ENCODE assay signal across 3 cellular contexts in the genomic region with DNA sequence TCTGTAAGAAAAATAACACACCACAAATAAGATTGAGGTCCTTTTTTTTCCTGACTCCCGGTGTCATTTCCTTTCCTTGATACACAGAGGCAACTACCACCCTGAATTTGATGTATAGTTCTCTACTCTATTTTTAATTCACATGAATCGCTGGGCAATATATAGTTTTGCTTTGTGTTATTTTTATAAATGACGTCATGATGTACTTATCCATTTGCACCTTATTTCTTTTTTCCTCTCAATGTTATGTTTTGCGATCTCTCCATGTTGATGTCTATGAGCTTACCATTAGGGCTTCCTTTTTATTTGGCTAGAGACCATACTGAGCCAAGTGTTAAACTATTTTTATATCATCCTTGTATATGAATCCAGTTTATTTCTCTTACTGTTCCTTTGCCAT.
TF ChIP-seq lines count a peak whose summit lies in the region.

No MANE protein-coding gene starts in this region.

TF ChIP-seq in HEK293, 187 proteins besides CTCF, POLR2A, EP300 and RAD21:
- TF ChIP-seq ATF2 (tag by site-specific recombination; IDR thresholded peaks at IDR 0.05; ENCODE audit: low read depth) = 0 out of 2 replicates have a peak, but pooled peaks have one; percentile 40
- no peak for TF ChIP-seq ZFP41 (tag by site-specific recombination; IDR thresholded peaks at IDR 0.05; ENCODE audit: borderline replicate concordance)
- no peak for TF ChIP-seq ZNF555 (tag by site-specific recombination; conservative IDR thresholded peaks at IDR 0.05)
- no peak for TF ChIP-seq MZF1 (tag by site-specific recombination; IDR thresholded peaks at IDR 0.05; ENCODE audit: borderline replicate concordance)
- TF ChIP-seq BCL11A (tag by site-specific recombination; IDR thresholded peaks at IDR 0.05; ENCODE audit: low read depth) = no peak
- no peak for TF ChIP-seq ZNF677 (tag by site-specific recombination; IDR thresholded peaks at IDR 0.05)
- TF ChIP-seq, protein P1, sequence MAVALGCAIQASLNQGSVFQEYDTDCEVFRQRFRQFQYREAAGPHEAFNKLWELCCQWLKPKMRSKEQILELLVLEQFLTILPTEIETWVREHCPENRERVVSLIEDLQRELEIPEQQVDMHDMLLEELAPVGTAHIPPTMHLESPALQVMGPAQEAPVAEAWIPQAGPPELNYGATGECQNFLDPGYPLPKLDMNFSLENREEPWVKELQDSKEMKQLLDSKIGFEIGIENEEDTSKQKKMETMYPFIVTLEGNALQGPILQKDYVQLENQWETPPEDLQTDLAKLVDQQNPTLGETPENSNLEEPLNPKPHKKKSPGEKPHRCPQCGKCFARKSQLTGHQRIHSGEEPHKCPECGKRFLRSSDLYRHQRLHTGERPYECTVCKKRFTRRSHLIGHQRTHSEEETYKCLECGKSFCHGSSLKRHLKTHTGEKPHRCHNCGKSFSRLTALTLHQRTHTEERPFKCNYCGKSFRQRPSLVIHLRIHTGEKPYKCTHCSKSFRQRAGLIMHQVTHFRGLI (tag by site-specific recombination; IDR thresholded peaks at IDR 0.05) = no peak
- no peak for TF ChIP-seq MEIS1 (CRISPR knock-in tag; IDR thresholded peaks at IDR 0.05; ENCODE audit: borderline replicate concordance)

TF ChIP-seq in GM12878, 131 proteins besides CTCF, POLR2A, EP300 and RAD21 (continued from another document):
- TF ChIP-seq MLLT1 (IDR thresholded peaks at IDR 0.05) = no peak
- TF ChIP-seq ZBTB40 (IDR thresholded peaks at IDR 0.05; ENCODE audit: borderline replicate concordance) = no peak
- TF ChIP-seq ATF7 (IDR thresholded peaks at IDR 0.05; ENCODE audit: low read depth) = peak; percentile 66

TF ChIP-seq in GM23338, 12 proteins besides CTCF, POLR2A, EP300 and RAD21 (continued from another document):
- TF ChIP-seq, protein P2, sequence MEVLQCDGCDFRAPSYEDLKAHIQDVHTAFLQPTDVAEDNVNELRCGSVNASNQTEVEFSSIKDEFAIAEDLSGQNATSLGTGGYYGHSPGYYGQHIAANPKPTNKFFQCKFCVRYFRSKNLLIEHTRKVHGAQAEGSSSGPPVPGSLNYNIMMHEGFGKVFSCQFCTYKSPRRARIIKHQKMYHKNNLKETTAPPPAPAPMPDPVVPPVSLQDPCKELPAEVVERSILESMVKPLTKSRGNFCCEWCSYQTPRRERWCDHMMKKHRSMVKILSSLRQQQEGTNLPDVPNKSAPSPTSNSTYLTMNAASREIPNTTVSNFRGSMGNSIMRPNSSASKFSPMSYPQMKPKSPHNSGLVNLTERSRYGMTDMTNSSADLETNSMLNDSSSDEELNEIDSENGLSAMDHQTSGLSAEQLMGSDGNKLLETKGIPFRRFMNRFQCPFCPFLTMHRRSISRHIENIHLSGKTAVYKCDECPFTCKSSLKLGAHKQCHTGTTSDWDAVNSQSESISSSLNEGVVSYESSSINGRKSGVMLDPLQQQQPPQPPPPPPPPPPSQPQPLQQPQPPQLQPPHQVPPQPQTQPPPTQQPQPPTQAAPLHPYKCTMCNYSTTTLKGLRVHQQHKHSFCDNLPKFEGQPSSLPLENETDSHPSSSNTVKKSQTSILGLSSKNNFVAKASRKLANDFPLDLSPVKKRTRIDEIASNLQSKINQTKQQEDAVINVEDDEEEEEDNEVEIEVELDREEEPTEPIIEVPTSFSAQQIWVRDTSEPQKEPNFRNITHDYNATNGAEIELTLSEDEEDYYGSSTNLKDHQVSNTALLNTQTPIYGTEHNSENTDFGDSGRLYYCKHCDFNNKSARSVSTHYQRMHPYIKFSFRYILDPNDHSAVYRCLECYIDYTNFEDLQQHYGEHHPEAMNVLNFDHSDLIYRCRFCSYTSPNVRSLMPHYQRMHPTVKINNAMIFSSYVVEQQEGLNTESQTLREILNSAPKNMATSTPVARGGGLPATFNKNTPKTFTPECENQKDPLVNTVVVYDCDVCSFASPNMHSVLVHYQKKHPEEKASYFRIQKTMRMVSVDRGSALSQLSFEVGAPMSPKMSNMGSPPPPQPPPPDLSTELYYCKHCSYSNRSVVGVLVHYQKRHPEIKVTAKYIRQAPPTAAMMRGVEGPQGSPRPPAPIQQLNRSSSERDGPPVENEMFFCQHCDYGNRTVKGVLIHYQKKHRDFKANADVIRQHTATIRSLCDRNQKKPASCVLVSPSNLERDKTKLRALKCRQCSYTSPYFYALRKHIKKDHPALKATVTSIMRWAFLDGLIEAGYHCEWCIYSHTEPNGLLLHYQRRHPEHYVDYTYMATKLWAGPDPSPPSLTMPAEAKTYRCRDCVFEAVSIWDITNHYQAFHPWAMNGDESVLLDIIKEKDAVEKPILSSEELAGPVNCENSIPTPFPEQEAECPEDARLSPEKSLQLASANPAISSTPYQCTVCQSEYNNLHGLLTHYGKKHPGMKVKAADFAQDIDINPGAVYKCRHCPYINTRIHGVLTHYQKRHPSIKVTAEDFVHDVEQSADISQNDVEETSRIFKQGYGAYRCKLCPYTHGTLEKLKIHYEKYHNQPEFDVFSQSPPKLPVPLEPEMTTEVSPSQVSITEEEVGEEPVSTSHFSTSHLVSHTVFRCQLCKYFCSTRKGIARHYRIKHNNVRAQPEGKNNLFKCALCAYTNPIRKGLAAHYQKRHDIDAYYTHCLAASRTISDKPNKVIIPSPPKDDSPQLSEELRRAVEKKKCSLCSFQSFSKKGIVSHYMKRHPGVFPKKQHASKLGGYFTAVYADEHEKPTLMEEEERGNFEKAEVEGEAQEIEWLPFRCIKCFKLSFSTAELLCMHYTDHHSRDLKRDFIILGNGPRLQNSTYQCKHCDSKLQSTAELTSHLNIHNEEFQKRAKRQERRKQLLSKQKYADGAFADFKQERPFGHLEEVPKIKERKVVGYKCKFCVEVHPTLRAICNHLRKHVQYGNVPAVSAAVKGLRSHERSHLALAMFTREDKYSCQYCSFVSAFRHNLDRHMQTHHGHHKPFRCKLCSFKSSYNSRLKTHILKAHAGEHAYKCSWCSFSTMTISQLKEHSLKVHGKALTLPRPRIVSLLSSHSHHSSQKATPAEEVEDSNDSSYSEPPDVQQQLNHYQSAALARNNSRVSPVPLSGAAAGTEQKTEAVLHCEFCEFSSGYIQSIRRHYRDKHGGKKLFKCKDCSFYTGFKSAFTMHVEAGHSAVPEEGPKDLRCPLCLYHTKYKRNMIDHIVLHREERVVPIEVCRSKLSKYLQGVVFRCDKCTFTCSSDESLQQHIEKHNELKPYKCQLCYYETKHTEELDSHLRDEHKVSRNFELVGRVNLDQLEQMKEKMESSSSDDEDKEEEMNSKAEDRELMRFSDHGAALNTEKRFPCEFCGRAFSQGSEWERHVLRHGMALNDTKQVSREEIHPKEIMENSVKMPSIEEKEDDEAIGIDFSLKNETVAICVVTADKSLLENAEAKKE (CRISPR knock-in tag; IDR thresholded peaks at IDR 0.05) = no peak
- TF ChIP-seq NANOG (IDR thresholded peaks at IDR 0.05; ENCODE audit: borderline replicate concordance) = no peak
- TF ChIP-seq STAT1 (IDR thresholded peaks at IDR 0.05; ENCODE audit: unreplicated experiment) = no peak
- TF ChIP-seq CREB1 (CRISPR knock-in tag; IDR thresholded peaks at IDR 0.05; ENCODE audit: low read depth) = no peak
- TF ChIP-seq, protein P3, sequence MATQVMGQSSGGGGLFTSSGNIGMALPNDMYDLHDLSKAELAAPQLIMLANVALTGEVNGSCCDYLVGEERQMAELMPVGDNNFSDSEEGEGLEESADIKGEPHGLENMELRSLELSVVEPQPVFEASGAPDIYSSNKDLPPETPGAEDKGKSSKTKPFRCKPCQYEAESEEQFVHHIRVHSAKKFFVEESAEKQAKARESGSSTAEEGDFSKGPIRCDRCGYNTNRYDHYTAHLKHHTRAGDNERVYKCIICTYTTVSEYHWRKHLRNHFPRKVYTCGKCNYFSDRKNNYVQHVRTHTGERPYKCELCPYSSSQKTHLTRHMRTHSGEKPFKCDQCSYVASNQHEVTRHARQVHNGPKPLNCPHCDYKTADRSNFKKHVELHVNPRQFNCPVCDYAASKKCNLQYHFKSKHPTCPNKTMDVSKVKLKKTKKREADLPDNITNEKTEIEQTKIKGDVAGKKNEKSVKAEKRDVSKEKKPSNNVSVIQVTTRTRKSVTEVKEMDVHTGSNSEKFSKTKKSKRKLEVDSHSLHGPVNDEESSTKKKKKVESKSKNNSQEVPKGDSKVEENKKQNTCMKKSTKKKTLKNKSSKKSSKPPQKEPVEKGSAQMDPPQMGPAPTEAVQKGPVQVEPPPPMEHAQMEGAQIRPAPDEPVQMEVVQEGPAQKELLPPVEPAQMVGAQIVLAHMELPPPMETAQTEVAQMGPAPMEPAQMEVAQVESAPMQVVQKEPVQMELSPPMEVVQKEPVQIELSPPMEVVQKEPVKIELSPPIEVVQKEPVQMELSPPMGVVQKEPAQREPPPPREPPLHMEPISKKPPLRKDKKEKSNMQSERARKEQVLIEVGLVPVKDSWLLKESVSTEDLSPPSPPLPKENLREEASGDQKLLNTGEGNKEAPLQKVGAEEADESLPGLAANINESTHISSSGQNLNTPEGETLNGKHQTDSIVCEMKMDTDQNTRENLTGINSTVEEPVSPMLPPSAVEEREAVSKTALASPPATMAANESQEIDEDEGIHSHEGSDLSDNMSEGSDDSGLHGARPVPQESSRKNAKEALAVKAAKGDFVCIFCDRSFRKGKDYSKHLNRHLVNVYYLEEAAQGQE (IDR thresholded peaks at IDR 0.05; ENCODE audit: unreplicated experiment) = no peak
- TF ChIP-seq ZNF331 (CRISPR knock-in tag; IDR thresholded peaks at IDR 0.05; ENCODE audit: low read depth) = no peak
- TF ChIP-seq JUNB (IDR thresholded peaks at IDR 0.05; ENCODE audit: unreplicated experiment) = no peak
- TF ChIP-seq EZH2phosphoT487 (IDR thresholded peaks at IDR 0.05; ENCODE audit: unreplicated experiment) = no peak
- no peak for TF ChIP-seq ZNF114 (CRISPR knock-in tag; IDR thresholded peaks at IDR 0.05)
TF ChIP-seq in GM23338: peak in this region for 0.
